In the genomic region with DNA sequence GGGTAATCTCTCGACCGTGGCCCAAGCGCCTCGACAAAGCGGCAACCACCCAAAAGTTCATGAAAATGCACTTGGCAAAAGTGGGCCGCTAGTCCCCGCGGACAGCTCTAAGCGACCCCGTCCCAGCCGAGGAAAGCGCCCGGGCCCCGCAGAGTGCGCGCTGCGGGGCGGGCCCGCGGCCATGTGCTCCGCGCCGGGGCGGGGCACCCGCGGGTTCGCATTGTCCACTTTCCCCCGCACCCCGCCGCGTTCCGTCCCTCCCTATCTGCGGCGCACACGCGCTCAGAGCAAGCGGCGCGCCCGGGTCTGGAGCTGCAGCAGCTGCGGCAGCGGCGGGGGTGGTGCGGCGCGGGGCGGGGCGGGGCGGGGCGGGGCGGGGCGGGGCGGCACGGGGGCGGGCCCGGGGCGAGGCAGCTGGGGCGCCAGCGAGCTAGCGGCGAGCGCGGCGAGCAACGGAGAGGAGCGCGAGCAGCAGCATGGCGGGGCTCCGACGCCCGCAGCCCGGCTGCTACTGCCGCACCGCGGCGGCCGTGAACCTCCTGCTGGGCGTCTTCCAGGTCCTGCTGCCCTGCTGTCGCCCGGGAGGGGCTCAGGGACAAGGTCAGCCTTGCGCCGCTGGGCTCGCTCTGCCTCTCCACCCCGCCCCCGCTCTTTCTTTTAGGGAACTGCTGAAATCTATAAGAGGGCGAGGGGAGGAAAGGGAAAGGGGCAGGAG, we compare ENCODE assay signal across 8 cellular contexts. TPM values are rescaled to one million over a fixed set of nuclear protein-coding genes. Genes with fewer than 3 reads are reported as not detected.
DNase-seq lines count a peak whose midpoint lies in the region; ATAC-seq and TF ChIP-seq lines count a peak whose summit lies in the region.

A gene with protein sequence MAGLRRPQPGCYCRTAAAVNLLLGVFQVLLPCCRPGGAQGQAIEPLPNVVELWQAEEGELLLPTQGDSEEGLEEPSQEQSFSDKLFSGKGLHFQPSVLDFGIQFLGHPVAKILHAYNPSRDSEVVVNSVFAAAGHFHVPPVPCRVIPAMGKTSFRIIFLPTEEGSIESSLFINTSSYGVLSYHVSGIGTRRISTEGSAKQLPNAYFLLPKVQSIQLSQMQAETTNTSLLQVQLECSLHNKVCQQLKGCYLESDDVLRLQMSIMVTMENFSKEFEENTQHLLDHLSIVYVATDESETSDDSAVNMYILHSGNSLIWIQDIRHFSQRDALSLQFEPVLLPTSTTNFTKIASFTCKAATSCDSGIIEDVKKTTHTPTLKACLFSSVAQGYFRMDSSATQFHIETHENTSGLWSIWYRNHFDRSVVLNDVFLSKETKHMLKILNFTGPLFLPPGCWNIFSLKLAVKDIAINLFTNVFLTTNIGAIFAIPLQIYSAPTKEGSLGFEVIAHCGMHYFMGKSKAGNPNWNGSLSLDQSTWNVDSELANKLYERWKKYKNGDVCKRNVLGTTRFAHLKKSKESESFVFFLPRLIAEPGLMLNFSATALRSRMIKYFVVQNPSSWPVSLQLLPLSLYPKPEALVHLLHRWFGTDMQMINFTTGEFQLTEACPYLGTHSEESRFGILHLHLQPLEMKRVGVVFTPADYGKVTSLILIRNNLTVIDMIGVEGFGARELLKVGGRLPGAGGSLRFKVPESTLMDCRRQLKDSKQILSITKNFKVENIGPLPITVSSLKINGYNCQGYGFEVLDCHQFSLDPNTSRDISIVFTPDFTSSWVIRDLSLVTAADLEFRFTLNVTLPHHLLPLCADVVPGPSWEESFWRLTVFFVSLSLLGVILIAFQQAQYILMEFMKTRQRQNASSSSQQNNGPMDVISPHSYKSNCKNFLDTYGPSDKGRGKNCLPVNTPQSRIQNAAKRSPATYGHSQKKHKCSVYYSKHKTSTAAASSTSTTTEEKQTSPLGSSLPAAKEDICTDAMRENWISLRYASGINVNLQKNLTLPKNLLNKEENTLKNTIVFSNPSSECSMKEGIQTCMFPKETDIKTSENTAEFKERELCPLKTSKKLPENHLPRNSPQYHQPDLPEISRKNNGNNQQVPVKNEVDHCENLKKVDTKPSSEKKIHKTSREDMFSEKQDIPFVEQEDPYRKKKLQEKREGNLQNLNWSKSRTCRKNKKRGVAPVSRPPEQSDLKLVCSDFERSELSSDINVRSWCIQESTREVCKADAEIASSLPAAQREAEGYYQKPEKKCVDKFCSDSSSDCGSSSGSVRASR (N-terminal part only) (plus strand): TSS at position 439 of the 715 bp plus-strand sequence. CDS start 38 bp downstream, at position 477.

- H3K9ac ChIP-seq in colonic mucosa (ENCODE audit: low read depth in 2 of 2, low read length in 2 of 2), result peak within 1 kb of the TSS; percentile 83 to 85

- no peaks in the 10 kb centered on the region for H3K27me3 ChIP-seq in colonic mucosa

- H3K4me3 ChIP-seq in colonic mucosa, result peak within 1 kb of the TSS; percentile 84

- TF ChIP-seq CTCF in colonic mucosa (IDR thresholded peaks at IDR 0.05), result no peak

- DNase-seq in A172 (ENCODE audit: low spot score), result peak; percentile 39
- DNase-seq in NCI-H2227 treated with DMSO at 0.1 percent for 48 hours (lab: John Stamatoyannopoulos, UW), result peak; percentile 51
- peak; percentile 71 for DNase-seq in activated CD4-positive, CD25-positive, alpha-beta regulatory T cell treated with anti-CD3 and anti-CD28 coated beads, Interleukin-2, amount 50 U/mL, for 72 hours
- peak; percentile 74 for DNase-seq in colonic mucosa
- peak; percentile 90 for DNase-seq in left kidney (ENCODE audit: low read depth, low spot score)
- DNase-seq in stimulated activated CD4-positive, alpha-beta T cell treated with anti-CD3 and anti-CD28 coated beads, Interleukin-2, amount 100 ng/mL, for 48 hours, result peak; percentile 52 to 59

- no peaks in the 10 kb centered on the region for H3K9me3 ChIP-seq in colonic mucosa

- ATAC-seq in GM18858 (IDR thresholded peaks at IDR 0.05; ENCODE audit: unreplicated experiment), result peak; percentile 22
- peak; percentile 41 for ATAC-seq in HG03064 (IDR thresholded peaks at IDR 0.05; ENCODE audit: low read depth, unreplicated experiment)

- intact Hi-C loops in colonic mucosa (cut with DNase I), result no loop called here

- peak within 1 kb of the TSS; percentile 81 for H3K27ac ChIP-seq in colonic mucosa

- peaks cover 5% of the 10 kb centered on the region for H3K4me1 ChIP-seq in colonic mucosa

- no peaks in the 10 kb centered on the region for H3K36me3 ChIP-seq in colonic mucosa

RNA-seq across cellular contexts. Expression of the gene that starts here (rescaled TPM):
- total RNA-seq in A172 (2014; rRNA removed; shearing (Covaris generic)), result 8.6 and 9.0 TPM in 2 replicates
- 1 to 10 TPM; 4.8 to 6.2 TPM for total RNA-seq in colonic mucosa

Comparison
In these comparisons a context has a peak if more than half of its experiments do, and no peak if none do; other contexts are left out.
1. Peak in every context shown above with its lines: DNase-seq, ATAC-seq, H3K4me3 ChIP-seq and H3K27ac ChIP-seq.
2. DNase-seq: peak in every context shown above with its lines; median percentile 90 in left kidney; 74 in colonic mucosa; 71 in activated CD4-positive, CD25-positive, alpha-beta regulatory T cell treated with anti-CD3 and anti-CD28 coated beads, Interleukin-2, amount 50 U/mL, for 72 hours; 56 in stimulated activated CD4-positive, alpha-beta T cell treated with anti-CD3 and anti-CD28 coated beads, Interleukin-2, amount 100 ng/mL, for 48 hours; 51 in NCI-H2227 treated with DMSO at 0.1 percent for 48 hours; 39 in A172.